15 cellular contexts compared by ENCODE assay signal in genomic region chr5:139605887-139606286, GRCh38. TPM values are rescaled to one million over a fixed set of nuclear protein-coding genes. Genes with fewer than 3 reads are reported as not detected.
DNase-seq lines count a peak whose midpoint lies in the region; ATAC-seq and TF ChIP-seq lines count a peak whose summit lies in the region.
"Had no signal": no experiment of that assay in that cellular context is flagged by ENCODE, and none has a peak within 500 bp of the region (broad histone marks: within the 10 kb centered on the region; RNA-seq: fewer than 3 reads in every experiment).

No MANE protein-coding gene starts in this region.

- peaks cover 100% of the 10 kb centered on the region for H4K20me1 ChIP-seq in BLaER1

- H3K4me3 Mint-ChIP-seq in CD8-positive, alpha-beta T cell = no peak overlapping the region
- no peak overlapping the region for H3K4me3 Mint-ChIP-seq in immature natural killer cell
- no peak overlapping the region for H3K4me3 Mint-ChIP-seq in CD8-positive, alpha-beta memory T cell

- CTCF ChIA-PET in CD8-positive, alpha-beta T cell (lab: Charles Lee) = interaction anchor here (1.2 kb wide), 3 partner anchors 25 to 162 kb away, joined by 3 to 4 read pairs (median 3); no protein-coding TSS in a partner anchor
- CTCF ChIA-PET in CD8-positive, alpha-beta memory T cell (lab: Charles Lee) = interaction anchor here (0.6 to 1.6 kb wide), 2 partner anchors 87 to 160 kb away, joined by 3 to 4 read pairs; no protein-coding TSS in a partner anchor

- no peaks in the 10 kb centered on the region for H3K9me3 ChIP-seq in BLaER1
- no peaks in the 10 kb centered on the region for H3K9me3 ChIP-seq in CD8-positive, alpha-beta T cell (ENCODE audit: low read length)
- no peaks in the 10 kb centered on the region for H3K9me3 ChIP-seq in CD8-positive, alpha-beta memory T cell (ENCODE audit: low read length)
- H3K9me3 ChIP-seq: thoracic aorta had no signal

- POLR2A ChIA-PET in CD8-positive, alpha-beta T cell (lab: Charles Lee) = interaction anchor here (1.1 kb wide), 1 partner anchor 45 kb away, joined by 3 read pairs; the partner anchor contains the start of gene UBE2D2
- POLR2A ChIA-PET in CD8-positive, alpha-beta memory T cell (lab: Charles Lee) = no interaction called here

- no peaks in the 10 kb centered on the region for H3K9me3 Mint-ChIP-seq in CD8-positive, alpha-beta T cell
- H3K9me3 Mint-ChIP-seq in immature natural killer cell = no peaks in the 10 kb centered on the region
- no peaks in the 10 kb centered on the region for H3K9me3 Mint-ChIP-seq in CD8-positive, alpha-beta memory T cell

- peak overlapping the region; percentile 6 for H3K27ac Mint-ChIP-seq in CD8-positive, alpha-beta T cell
- H3K27ac Mint-ChIP-seq in immature natural killer cell = peak overlapping the region in 4 of 6 donors; percentile 2 to 64 (median 36)
- H3K27ac Mint-ChIP-seq in CD8-positive, alpha-beta memory T cell = peak overlapping the region in 4 of 8 donors; percentile 47 to 59 (median 52)

- H3K27ac ChIP-seq in BLaER1 = peak overlapping the region; percentile 63; the same call in 1 of the 2 replicates
- no peak overlapping the region for H3K27ac ChIP-seq in CD8-positive, alpha-beta T cell (ENCODE audit: low read depth, low read length)
- no peak overlapping the region for H3K27ac ChIP-seq in CD8-positive, alpha-beta memory T cell (ENCODE audit: low read depth, low read length)
- H3K27ac ChIP-seq: thoracic aorta, WERI-Rb-1 had no signal

- TF ChIP-seq CTCF in CD8-positive, alpha-beta T cell (IDR thresholded peaks at IDR 0.05) = no peak

- H3K36me3 Mint-ChIP-seq in CD8-positive, alpha-beta T cell = peaks cover 59% of the 10 kb centered on the region
- peaks cover 0 to 3% (median 0%) of the 10 kb centered on the region in 3 donors for H3K36me3 Mint-ChIP-seq in immature natural killer cell
- H3K36me3 Mint-ChIP-seq in CD8-positive, alpha-beta memory T cell = peaks cover 0 to 59% (median 5%) of the 10 kb centered on the region in 3 donors

- H3K4me1 ChIP-seq in BLaER1 = peaks cover 53% of the 10 kb centered on the region
- peaks cover 5% of the 10 kb centered on the region for H3K4me1 ChIP-seq in CD8-positive, alpha-beta T cell (ENCODE audit: insufficient read depth, low read length)
- peaks cover 11% of the 10 kb centered on the region for H3K4me1 ChIP-seq in CD8-positive, alpha-beta memory T cell (ENCODE audit: insufficient read depth, low read length)

- H3K4me3 ChIP-seq in BLaER1 = no peak overlapping the region
- H3K4me3 ChIP-seq in CD8-positive, alpha-beta T cell (ENCODE audit: low read depth, low read length) = no peak overlapping the region
- no peak overlapping the region for H3K4me3 ChIP-seq in CD8-positive, alpha-beta memory T cell (ENCODE audit: low read length)
- H3K4me3 ChIP-seq: thoracic aorta had no signal

- no peaks in the 10 kb centered on the region for H3K27me3 ChIP-seq in BLaER1
- no peaks in the 10 kb centered on the region for H3K27me3 ChIP-seq in CD8-positive, alpha-beta T cell (ENCODE audit: insufficient read depth, low read length)
- no peaks in the 10 kb centered on the region for H3K27me3 ChIP-seq in CD8-positive, alpha-beta memory T cell (ENCODE audit: insufficient read depth, low read length, poor library complexity, severe bottlenecking)

- no peaks in the 10 kb centered on the region for H3K27me3 Mint-ChIP-seq in CD8-positive, alpha-beta T cell (ENCODE audit: low read depth)
- peaks cover 0 to 1% (median 0%) of the 10 kb centered on the region in 3 donors for H3K27me3 Mint-ChIP-seq in immature natural killer cell (ENCODE audit: low read depth in 3 of 3)
- no peaks in the 10 kb centered on the region for H3K27me3 Mint-ChIP-seq in CD8-positive, alpha-beta memory T cell

- peaks cover 73% of the 10 kb centered on the region for H3K36me3 ChIP-seq in BLaER1
- H3K36me3 ChIP-seq in CD8-positive, alpha-beta T cell (ENCODE audit: insufficient read depth, low read length) = peaks cover 22% of the 10 kb centered on the region
- peaks cover 13% of the 10 kb centered on the region for H3K36me3 ChIP-seq in CD8-positive, alpha-beta memory T cell (ENCODE audit: insufficient read depth, low read length)

- peaks cover 25% of the 10 kb centered on the region for H3K4me1 Mint-ChIP-seq in CD8-positive, alpha-beta T cell (ENCODE audit: low read depth)
- peaks cover 7 to 23% of the 10 kb centered on the region in 2 donors for H3K4me1 Mint-ChIP-seq in immature natural killer cell
- peaks cover 12 to 41% (median 28%) of the 10 kb centered on the region in 3 donors for H3K4me1 Mint-ChIP-seq in CD8-positive, alpha-beta memory T cell

- peak overlapping the region; percentile 65 for H3K4me2 ChIP-seq in BLaER1

- intact Hi-C loops in CD8-positive, alpha-beta T cell (cut with DNase I, micrococcal nuclease) = no loop called here

- H3K9ac ChIP-seq in BLaER1 = peak overlapping the region; percentile 45; the same call in 1 of the 2 replicates

- DNase-seq in CD8-positive, alpha-beta T cell = no peak
- DNase-seq in NAMALWA (ENCODE audit: low spot score) (peak; percentile 55), immature natural killer cell (no peak), NCI-H82 (lab: John Stamatoyannopoulos, UW) (no peak), cerebellum (ENCODE audit: low spot score) (no peak), NOMO-1 treated with DMSO at 0.1 percent for 48 hours (lab: John Stamatoyannopoulos, UW; ENCODE audit: unreplicated experiment) (no peak)
- DNase-seq in CD8-positive, alpha-beta memory T cell = no peak
- DNase-seq: activated gamma-delta T cell treated with Interleukin-2 at 50 U/mL for 16 hours; mesendoderm; NCI-H446; stimulated activated CD8-positive, alpha-beta memory T cell treated with anti-CD3 and anti-CD28 coated beads, Interleukin-4, amount 100 ng/mL, for 48 hours; WERI-Rb-1 had no signal

- ATAC-seq in CD8-positive, alpha-beta T cell = no peak
- ATAC-seq: HepG2 had no signal

RNA-seq across cellular contexts. Expression of gene CXXC5, which starts 42.3 kb away (rescaled TPM):
- 1 to 10 TPM; 4.1 to 4.7 TPM for total RNA-seq in CD8-positive, alpha-beta T cell
- polyA plus RNA-seq in immature natural killer cell = 100 to 1,000 TPM; 339 to 410 (median 385) TPM
- 1 to 10 TPM; 2.1 to 3.1 TPM for total RNA-seq in CD8-positive, alpha-beta memory T cell
- 67.0 TPM for polyA plus RNA-seq in CD8-positive, alpha-beta memory T cell
- 76.6 TPM for total RNA-seq in cerebellum

RNA-seq across cellular contexts. Expression of gene UBE2D2, which starts 44.7 kb away (rescaled TPM):
- 100 to 1,000 TPM; 180 TPM for total RNA-seq in CD8-positive, alpha-beta T cell
- polyA plus RNA-seq in immature natural killer cell = 100 to 1,000 TPM; 231 to 328 (median 243) TPM
- 100 to 1,000 TPM; 253 to 274 TPM for total RNA-seq in CD8-positive, alpha-beta memory T cell
- polyA plus RNA-seq in CD8-positive, alpha-beta memory T cell = 285 TPM
- total RNA-seq in cerebellum = 81.3 TPM

Comparison
In these comparisons a context has a peak if more than half of its experiments do, and no peak if none do; other contexts are left out.
1. RNA of gene CXXC5, which starts 42.3 kb away (total RNA-seq): 76.6 TPM in cerebellum (single experiment); 4.1 to 4.7 TPM in CD8-positive, alpha-beta T cell and 2.1 to 3.1 TPM in CD8-positive, alpha-beta memory T cell; every median in the first group is over 10 times any median in the second.